Comparison of ENCODE assay signal across 21 cellular contexts in genomic region chr2:79940366-79940765, GRCh38.
DNase-seq lines count a peak whose midpoint lies in the region; ATAC-seq and FAIRE-seq lines count a peak whose summit lies in the region.
"Had no signal": no experiment of that assay in that cellular context is flagged by ENCODE, and none has a peak within 500 bp of the region (broad histone marks: within the 10 kb centered on the region; RNA-seq: fewer than 3 reads in every experiment).

No MANE protein-coding gene starts in this region.

- peak; percentile 90 for FAIRE-seq in islet of Langerhans (lab: Jason Lieb, UNC)
- FAIRE-seq: A204.1, D721Med, G401.6, GM12891, GM19239 had no signal

- peaks cover 0 to 2% (median 2%) of the 10 kb centered on the region in 3 donors for H3K27me3 Mint-ChIP-seq in immature natural killer cell (ENCODE audit: low read depth in 3 of 3)
- H3K27me3 Mint-ChIP-seq: B cell had no signal

- H3K36me3 Mint-ChIP-seq in immature natural killer cell: no peaks in the 10 kb centered on the region
- H3K36me3 Mint-ChIP-seq: CD8-positive, alpha-beta T cell had no signal

- no peak overlapping the region for H3K27ac Mint-ChIP-seq in immature natural killer cell
- H3K27ac Mint-ChIP-seq: B cell; CD4-positive, alpha-beta T cell; CD8-positive, alpha-beta T cell had no signal

- H3K4me3 Mint-ChIP-seq in immature natural killer cell: no peak overlapping the region
- H3K4me3 Mint-ChIP-seq: B cell; CD4-positive, alpha-beta T cell; CD8-positive, alpha-beta T cell had no signal

- H3K27ac ChIP-seq in caudate nucleus (ENCODE audit: low read depth, low read length): peak overlapping the region; percentile 12
- H3K27ac ChIP-seq: BLaER1 treated with 17β-estradiol and CSF1 and Interleukin-3, amounts not matched to agents 10 nM and 100 nM; C4-2B had no signal

- no peaks in the 10 kb centered on the region for H3K4me1 Mint-ChIP-seq in immature natural killer cell
- H3K4me1 Mint-ChIP-seq: B cell had no signal

- DNase-seq in caudate nucleus (lab: John Stamatoyannopoulos, UW): peak in 26 of 61 donors; percentile 1 to 68 (median 16)
- no peak for DNase-seq in immature natural killer cell
- DNase-seq: 8988T; ACHN; Caco-2; Calu3; CD4-positive, alpha-beta T cell; CD8-positive, alpha-beta T cell; DMS79 treated with DMSO at 0.1 percent for 48 hours; GF-D8 had no signal

- H3K9me3 Mint-ChIP-seq in immature natural killer cell: peaks cover 0 to 5% (median 3%) of the 10 kb centered on the region in 6 donors
- H3K9me3 Mint-ChIP-seq: CD4-positive, alpha-beta T cell; CD8-positive, alpha-beta T cell had no signal

- ATAC-seq in HG03378 (IDR thresholded peaks at IDR 0.05; ENCODE audit: unreplicated experiment): no peak
- no peak for ATAC-seq in GM21528 (IDR thresholded peaks at IDR 0.05; ENCODE audit: low FRiP score, unreplicated experiment)
- ATAC-seq: CD8-positive, alpha-beta T cell had no signal
